In genomic region chr15:40104296-40104864, GRCh38 we compare ENCODE assay signal across 9 cellular contexts. TPM values are rescaled to one million over a fixed set of nuclear protein-coding genes. Genes with fewer than 3 reads are reported as not detected.
DNase-seq lines count a peak whose midpoint lies in the region; FAIRE-seq and TF ChIP-seq lines count a peak whose summit lies in the region.
"Had no signal": no experiment of that assay in that cellular context is flagged by ENCODE, and none has a peak within 500 bp of the region (broad histone marks: within the 10 kb centered on the region; RNA-seq: fewer than 3 reads in every experiment).

No MANE protein-coding gene starts in this region.

- H4K20me1 ChIP-seq in OCI-LY1 (ENCODE audit: insufficient read depth, low read length) (no peaks in the 10 kb centered on the region), smooth muscle cell (ENCODE audit: low read depth) (peaks cover 3% of the 10 kb centered on the region)

- H3K4me2 ChIP-seq in OCI-LY1 (ENCODE audit: low read length) (peak overlapping the region; percentile 82), smooth muscle cell (peak overlapping the region; percentile 79)

- H3K9me3 ChIP-seq in OCI-LY1 (ENCODE audit: low read length) (no peaks in the 10 kb centered on the region), smooth muscle cell (replicated peaks; ENCODE audit: low read depth) (no peaks in the 10 kb centered on the region), HAP-1 (no peaks in the 10 kb centered on the region)

- peak overlapping the region; percentile 98 for H3K27ac ChIP-seq in OCI-LY1 (ENCODE audit: low read depth, low read length, poor library complexity, severe bottlenecking)
- H3K27ac ChIP-seq in smooth muscle cell (ENCODE audit: low read depth), result no peak overlapping the region

- H3K36me3 ChIP-seq in OCI-LY1 (ENCODE audit: insufficient read depth, low read length) (peaks cover 46% of the 10 kb centered on the region; the same call in 1 of the 2 replicates), smooth muscle cell (ENCODE audit: low read depth) (no peaks in the 10 kb centered on the region), HAP-1 (replicated peaks) (no peaks in the 10 kb centered on the region; the same call in 1 of the 2 replicates)

- H3F3A ChIP-seq in OCI-LY1 (ENCODE audit: insufficient read depth, low read length), result no peaks in the 10 kb centered on the region; the same call in 1 of the 2 replicates
- peaks cover 22% of the 10 kb centered on the region for H3F3A ChIP-seq in smooth muscle cell (ENCODE audit: low read depth)

- H3K79me2 ChIP-seq in OCI-LY1 (ENCODE audit: insufficient read depth, low read length) (no peaks in the 10 kb centered on the region), smooth muscle cell (ENCODE audit: low read depth) (peaks cover 5% of the 10 kb centered on the region)

- TF ChIP-seq CTCF in OCI-LY1 (IDR thresholded peaks at IDR 0.05; ENCODE audit: low read length), result no peak
- TF ChIP-seq CTCF in epithelial cell of esophagus (IDR thresholded peaks at IDR 0.05; ENCODE audit: insufficient read depth, low read depth, low read length, missing control alignments), result no peak
- no peak for TF ChIP-seq CTCF in smooth muscle cell (IDR thresholded peaks at IDR 0.05; ENCODE audit: borderline replicate concordance, insufficient read depth, poor library complexity, severe bottlenecking)

- H3K9ac ChIP-seq in OCI-LY1 (ENCODE audit: low read length) (peak overlapping the region; percentile 84), smooth muscle cell (ENCODE audit: low read depth) (no peak overlapping the region)

- in situ Hi-C loops in HAP-1 (cut with MboI; ENCODE audit: low sequenced_read_pairs), result no loop called here

- WGBS in smooth muscle cell (ENCODE audit: low lambda C conversion rate), result 68% methylated on average over 8 of the region's 8 CpGs

- DNase-seq in DMS53 (lab: John Stamatoyannopoulos, UW), result peak; percentile 69
- DNase-seq in DMS53 treated with DMSO at 0.1 percent for 48 hours (lab: John Stamatoyannopoulos, UW; ENCODE audit: unreplicated experiment), result no peak
- peak; percentile 43 for DNase-seq in epithelial cell of esophagus (ENCODE audit: low read depth)
- DNase-seq in smooth muscle cell (lab: John Stamatoyannopoulos, UW; ENCODE audit: unreplicated experiment), result no peak
- no peak for DNase-seq in RCC 7860 (ENCODE audit: low spot score)
- DNase-seq in activated effector memory CD4-positive, alpha-beta T cell treated with anti-CD3 and anti-CD28 coated beads, Interleukin-2, amount 50 U/mL, for 16 hours, result no peak
- no peak for DNase-seq in HAP-1 (ENCODE audit: low spot score in 2 of 2)

- no peak for FAIRE-seq in RCC 7860 (lab: Jason Lieb, UNC)
- FAIRE-seq: A204.1 had no signal

- H3K9me2 ChIP-seq in OCI-LY1 (ENCODE audit: low read depth, low read length), result no peaks in the 10 kb centered on the region

- H2AFZ ChIP-seq in OCI-LY1 (ENCODE audit: low read length) (no peak overlapping the region), smooth muscle cell (ENCODE audit: low read depth) (no peak overlapping the region)

- H3K27me3 ChIP-seq in OCI-LY1 (ENCODE audit: insufficient read depth, low read length), result no peaks in the 10 kb centered on the region
- no peaks in the 10 kb centered on the region for H3K27me3 ChIP-seq in smooth muscle cell (ENCODE audit: low read depth)
- no peaks in the 10 kb centered on the region for H3K27me3 ChIP-seq in HAP-1 (ENCODE audit: low read depth)

- H3K4me3 ChIP-seq in OCI-LY1 (ENCODE audit: low read depth, low read length, poor library complexity, severe bottlenecking) (peak overlapping the region; percentile 76), epithelial cell of esophagus (ENCODE audit: low read length) (no peak overlapping the region), smooth muscle cell (no peak overlapping the region), HAP-1 (no peak overlapping the region)

- peaks cover 91% of the 10 kb centered on the region for H3K4me1 ChIP-seq in OCI-LY1 (ENCODE audit: insufficient read depth, low read length, severe bottlenecking)
- peaks cover 55% of the 10 kb centered on the region for H3K4me1 ChIP-seq in smooth muscle cell (ENCODE audit: low read depth)
- H3K4me1 ChIP-seq in HAP-1, result peaks cover 40% of the 10 kb centered on the region

RNA-seq across cellular contexts. Expression of gene BMF, which starts 4.3 kb away (rescaled TPM):
- total RNA-seq in smooth muscle cell, result 9.1 and 11.2 TPM in 2 replicates
- polyA plus RNA-seq in smooth muscle cell, result 3.6 and 7.5 TPM in 2 replicates

RNA-seq across cellular contexts. Expression of gene BUB1B, which starts 56.5 kb away (rescaled TPM):
- 11.3 and 15.0 TPM in 2 replicates for total RNA-seq in smooth muscle cell
- polyA plus RNA-seq in smooth muscle cell, result 5.8 and 6.1 TPM in 2 replicates

Comparison
In these comparisons a context has a peak if more than half of its experiments do, and no peak if none do; other contexts are left out.
1. DNase-seq: peak in DMS53 (single experiment) and epithelial cell of esophagus (single experiment); none in DMS53 treated with DMSO at 0.1 percent for 48 hours (single experiment), smooth muscle cell (single experiment), RCC 7860 (single experiment), activated effector memory CD4-positive, alpha-beta T cell treated with anti-CD3 and anti-CD28 coated beads, Interleukin-2, amount 50 U/mL, for 16 hours (single experiment) and HAP-1 (0 of 2).